Comparison of ENCODE assay signal across 8 cellular contexts in the genomic region with DNA sequence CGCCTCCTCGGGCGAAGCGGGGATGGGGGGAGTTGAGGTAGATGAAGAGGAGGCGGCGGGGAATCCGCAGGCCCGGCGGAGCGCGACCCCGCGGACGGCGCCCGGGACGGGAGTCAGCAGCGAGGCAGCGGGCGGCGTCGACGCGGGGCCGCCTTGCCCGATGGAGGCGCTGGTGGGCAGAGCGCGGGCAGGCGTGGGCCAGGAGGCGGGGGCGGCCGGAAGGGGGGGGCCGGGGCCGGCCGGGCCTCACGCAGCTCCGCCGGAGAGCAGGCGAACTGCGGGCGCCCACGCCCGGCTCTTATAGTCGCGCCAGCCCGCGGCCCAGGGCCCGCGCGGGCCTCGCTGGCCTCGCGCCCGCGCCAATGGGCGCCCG. TPM values are rescaled to one million over a fixed set of nuclear protein-coding genes. Genes with fewer than 3 reads are reported as not detected.
DNase-seq lines count a peak whose midpoint lies in the region; TF ChIP-seq lines count a peak whose summit lies in the region.

A gene with protein sequence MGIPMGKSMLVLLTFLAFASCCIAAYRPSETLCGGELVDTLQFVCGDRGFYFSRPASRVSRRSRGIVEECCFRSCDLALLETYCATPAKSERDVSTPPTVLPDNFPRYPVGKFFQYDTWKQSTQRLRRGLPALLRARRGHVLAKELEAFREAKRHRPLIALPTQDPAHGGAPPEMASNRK (minus strand): TSS at position 272 of the 373 bp plus-strand sequence. CDS start 3,866 bp downstream, outside the sequence.

- H3K9me3 Mint-ChIP-seq in activated naive CD4-positive, alpha-beta T cell treated with anti-CD3 and anti-CD28 coated beads, Interleukin-2, amount 50 U/mL, for 24 hours: no peaks in the 10 kb centered on the region
- no peaks in the 10 kb centered on the region for H3K9me3 Mint-ChIP-seq in activated naive CD4-positive, alpha-beta T cell treated with anti-CD3 and anti-CD28 coated beads, Interleukin-2, amount 10 ng/mL, durations not matched to agents 7 days and 5 days

- H3K4me1 ChIP-seq in ectodermal cell (ENCODE audit: control insufficient read depth, insufficient read depth, low read length) (peaks cover 21% of the 10 kb centered on the region), uterus (peaks cover 0 to 18% of the 10 kb centered on the region in 2 donors)

- 1% methylated on average over 58 of the region's 58 CpGs for WGBS in ectodermal cell, 2 experiments

- peaks cover 35% of the 10 kb centered on the region for H3K27me3 Mint-ChIP-seq in activated naive CD4-positive, alpha-beta T cell treated with anti-CD3 and anti-CD28 coated beads, Interleukin-2, amount 50 U/mL, for 24 hours
- H3K27me3 Mint-ChIP-seq in activated naive CD4-positive, alpha-beta T cell treated with anti-CD3 and anti-CD28 coated beads, Interleukin-2, amount 10 ng/mL, durations not matched to agents 7 days and 5 days: peaks cover 98% of the 10 kb centered on the region

- intact Hi-C loops in uterus (cut with DNase I; ENCODE audit: low total_unique reads): no loop called here

- TF ChIP-seq POLR2A in uterus (IDR thresholded peaks at IDR 0.05): no peak

- TF ChIP-seq CTCF in uterus (IDR thresholded peaks at IDR 0.05): no peak

- H3K4me3 ChIP-seq in ectodermal cell (ENCODE audit: insufficient read depth, low read depth, low read length) (peak within 1 kb of the TSS; percentile 42), uterus (peak within 1 kb of the TSS in 1 of 2 donors; percentile 35)

- H3K27me3 ChIP-seq in ectodermal cell (ENCODE audit: control insufficient read depth, insufficient read depth, low read length, poor library complexity, severe bottlenecking): peaks cover 97% of the 10 kb centered on the region
- H3K27me3 ChIP-seq in uterus: peaks cover 12 to 32% of the 10 kb centered on the region in 2 donors

- H3K27ac Mint-ChIP-seq in activated naive CD4-positive, alpha-beta T cell treated with anti-CD3 and anti-CD28 coated beads, Interleukin-2, amount 50 U/mL, for 24 hours: no peak within 1 kb of the TSS
- H3K27ac Mint-ChIP-seq in activated naive CD4-positive, alpha-beta T cell treated with anti-CD3 and anti-CD28 coated beads, Interleukin-2, amount 10 ng/mL, durations not matched to agents 7 days and 5 days: no peak within 1 kb of the TSS

- H3K36me3 Mint-ChIP-seq in activated naive CD4-positive, alpha-beta T cell treated with anti-CD3 and anti-CD28 coated beads, Interleukin-2, amount 50 U/mL, for 24 hours: no peaks in the 10 kb centered on the region
- no peaks in the 10 kb centered on the region for H3K36me3 Mint-ChIP-seq in activated naive CD4-positive, alpha-beta T cell treated with anti-CD3 and anti-CD28 coated beads, Interleukin-2, amount 10 ng/mL, durations not matched to agents 7 days and 5 days

- CTCF ChIA-PET in activated naive CD4-positive, alpha-beta T cell treated with anti-CD3 and anti-CD28 coated beads, Interleukin-2, amount 10 ng/mL, durations not matched to agents 7 days and 5 days (lab: Charles Lee): no interaction called here

- H3K27ac ChIP-seq in ectodermal cell (ENCODE audit: insufficient read depth, low read depth, low read length, poor library complexity, severe bottlenecking) (no peak within 1 kb of the TSS), uterus (peak within 1 kb of the TSS in 1 of 2 donors; percentile 56)

- peaks cover 19% of the 10 kb centered on the region for H3K4me1 Mint-ChIP-seq in activated naive CD4-positive, alpha-beta T cell treated with anti-CD3 and anti-CD28 coated beads, Interleukin-2, amount 50 U/mL, for 24 hours
- peaks cover 7% of the 10 kb centered on the region for H3K4me1 Mint-ChIP-seq in activated naive CD4-positive, alpha-beta T cell treated with anti-CD3 and anti-CD28 coated beads, Interleukin-2, amount 10 ng/mL, durations not matched to agents 7 days and 5 days

- H3K9me3 ChIP-seq in ectodermal cell (ENCODE audit: control insufficient read depth, low read length) (no peaks in the 10 kb centered on the region), uterus (no peaks in the 10 kb centered on the region)

- H3K36me3 ChIP-seq in ectodermal cell (ENCODE audit: control insufficient read depth, insufficient read depth, low read length) (no peaks in the 10 kb centered on the region), uterus (no peaks in the 10 kb centered on the region)

- peak within 1 kb of the TSS; percentile 80 for H3K4me3 Mint-ChIP-seq in activated naive CD4-positive, alpha-beta T cell treated with anti-CD3 and anti-CD28 coated beads, Interleukin-2, amount 50 U/mL, for 24 hours
- H3K4me3 Mint-ChIP-seq in activated naive CD4-positive, alpha-beta T cell treated with anti-CD3 and anti-CD28 coated beads, Interleukin-2, amount 10 ng/mL, durations not matched to agents 7 days and 5 days: no peak within 1 kb of the TSS

- DNase-seq in activated naive CD4-positive, alpha-beta T cell treated with anti-CD3 and anti-CD28 coated beads, Interleukin-2, amount 10 ng/mL, durations not matched to agents 7 days and 5 days: no peak
- DNase-seq in myocyte (ENCODE audit: low read depth) (peak; percentile 60), uterus (no peak), DMS153 treated with DMSO at 0.1 percent for 48 hours (lab: John Stamatoyannopoulos, UW; ENCODE audit: unreplicated experiment) (no peak), KG1 (lab: John Stamatoyannopoulos, UW) (no peak), NCI-H446 treated with DMSO at 0.1 percent for 48 hours (lab: John Stamatoyannopoulos, UW) (no peak)

RNA-seq across cellular contexts. Expression of the gene that starts here (rescaled TPM):
- 35.1 TPM for polyA plus RNA-seq in ectodermal cell (2013, experiment 1 of 4)
- polyA plus RNA-seq in ectodermal cell (2013, experiment 2 of 4): 25.8 TPM
- polyA plus RNA-seq in ectodermal cell (2013, experiment 3 of 4): 46.7 TPM
- polyA plus RNA-seq in ectodermal cell (2013, experiment 4 of 4): 41.2 TPM
- total RNA-seq in myocyte: 330 and 438 TPM in 2 replicates
- polyA plus RNA-seq in myocyte (2012): 915 TPM
- total RNA-seq in uterus: 100 to 1,000 TPM in 3 of 4 donors, 10 to 100 TPM in 1; 54.1 to 347 (median 188) TPM
